In the genomic region with DNA sequence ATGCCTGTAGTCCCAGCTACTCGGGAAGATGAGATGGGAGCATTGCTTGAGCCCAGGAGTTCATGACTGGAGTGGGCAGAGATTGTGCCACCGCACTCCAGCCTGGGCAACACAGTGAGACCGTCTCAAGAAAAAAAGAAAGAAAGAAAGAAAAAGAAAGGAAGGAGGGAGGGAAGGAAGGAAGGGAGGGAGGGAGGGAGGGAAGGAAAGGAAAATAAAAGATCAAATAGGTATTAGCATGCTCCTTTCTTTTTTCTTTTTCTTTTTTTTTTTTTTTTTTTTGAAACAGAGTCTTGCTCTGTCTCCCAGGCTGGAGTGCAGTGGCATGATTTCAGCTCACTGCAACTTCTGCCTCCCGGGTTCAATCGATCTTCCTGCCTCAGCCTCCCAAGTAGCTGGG, we compare ENCODE assay signal across 13 cellular contexts. TPM values are rescaled to one million over a fixed set of nuclear protein-coding genes. Genes with fewer than 3 reads are reported as not detected.
DNase-seq lines count a peak whose midpoint lies in the region; ATAC-seq, FAIRE-seq and TF ChIP-seq lines count a peak whose summit lies in the region.
"Not testable (repeated sequence)": the region's sequence is repeated elsewhere in the genome, so short reads cannot be mapped to it uniquely, and the experiment has no call there.
"Had no signal": no experiment of that assay in that cellular context is flagged by ENCODE, and none has a peak within 500 bp of the region (broad histone marks: within the 10 kb centered on the region; RNA-seq: fewer than 3 reads in every experiment).

No MANE protein-coding gene starts in this region.

- not testable (repeated sequence) for H3F3A ChIP-seq in DOHH2 (ENCODE audit: control insufficient read depth, insufficient read depth)

- FAIRE-seq in K562 (lab: Jason Lieb, UNC) = not testable (repeated sequence)

- not testable (repeated sequence) for H3K9me3 Mint-ChIP-seq in activated CD4-positive, alpha-beta T cell treated with anti-CD3 and anti-CD28 coated beads, Interleukin-2, amount 10 ng/mL, durations not matched to agents 7 days and 5 days; mesothelial cell of epicardium; type B pancreatic cell

- not testable (repeated sequence) for H4K20me1 ChIP-seq in DOHH2 (ENCODE audit: control insufficient read depth, insufficient read depth, low read depth, low read length); OCI-LY7 (ENCODE audit: insufficient read depth, low read length); K562 (replicated peaks; ENCODE audit: control insufficient read depth, insufficient read depth, low read length)

- H3K27me3 ChIP-seq in DOHH2 (ENCODE audit: control insufficient read depth, low read length) (peaks cover 18% of the 10 kb centered on the region), K562 (ENCODE audit: control insufficient read depth in 2 of 2, insufficient read depth in 2 of 2, low read length in 2 of 2) (peaks cover 4 to 20% of the 10 kb centered on the region in 2 experiments; a peak in 3 of 5 replicates)

- peak overlapping the region; percentile 100 for H3K4me3 Mint-ChIP-seq in activated CD4-positive, alpha-beta T cell treated with anti-CD3 and anti-CD28 coated beads, Interleukin-2, amount 10 ng/mL, durations not matched to agents 7 days and 5 days
- H3K4me3 Mint-ChIP-seq in mesothelial cell of epicardium = peak overlapping the region; percentile 99
- H3K4me3 Mint-ChIP-seq in type B pancreatic cell = peak overlapping the region; percentile 99

- H3K9me2 ChIP-seq in DOHH2 (replicated peaks; ENCODE audit: control insufficient read depth, low read length); OCI-LY7 (ENCODE audit: insufficient read depth, low read length): not testable (repeated sequence)

- in situ Hi-C loops in K562 (cut with MboI) = not testable (repeated sequence)

- TF ChIP-seq CTCF in DOHH2 (IDR thresholded peaks at IDR 0.05; ENCODE audit: low read depth, low read length, poor library complexity, severe bottlenecking); OCI-LY7 (conservative IDR thresholded peaks at IDR 0.05; ENCODE audit: low read length); K562 (IDR thresholded peaks at IDR 0.05 in 2 of 3, conservative IDR thresholded peaks at IDR 0.05 in 1 of 3; ENCODE audit: insufficient read depth in 2 of 3, low read depth in 1 of 3, low read length in 3 of 3); mesothelial cell of epicardium (IDR thresholded peaks at IDR 0.05; ENCODE audit: unreplicated experiment); type B pancreatic cell (conservative IDR thresholded peaks at IDR 0.05): not testable (repeated sequence)

- H3K9me3 ChIP-seq in DOHH2 (ENCODE audit: control insufficient read depth, insufficient read depth, low read length); OCI-LY7 (ENCODE audit: low read length); K562 (replicated peaks; ENCODE audit: control insufficient read depth, insufficient read depth, low read depth, low read length): not testable (repeated sequence)

- TF ChIP-seq POLR2A in K562 (conservative IDR thresholded peaks at IDR 0.05) = not testable (repeated sequence)

- H3K4me1 ChIP-seq in DOHH2 (ENCODE audit: control insufficient read depth, low read length) = peaks cover 23% of the 10 kb centered on the region
- peaks cover 12% of the 10 kb centered on the region for H3K4me1 ChIP-seq in OCI-LY7 (ENCODE audit: insufficient read depth, low read length, poor library complexity, severe bottlenecking)
- peaks cover 5 to 12% of the 10 kb centered on the region in 2 experiments; a peak in 3 of 5 replicates for H3K4me1 ChIP-seq in K562 (replicated peaks in 1 of 2; ENCODE audit: control insufficient read depth in 2 of 2, insufficient read depth in 2 of 2, low read length in 2 of 2)

- H3K36me3 ChIP-seq in DOHH2 (ENCODE audit: control insufficient read depth, low read length) (peaks cover 27% of the 10 kb centered on the region), OCI-LY7 (ENCODE audit: insufficient read depth, low read length) (peaks cover 10% of the 10 kb centered on the region), K562 (ENCODE audit: control insufficient read depth, insufficient read depth, low read length) (peaks cover 19% of the 10 kb centered on the region)

- CTCF ChIA-PET in OCI-LY7 (lab: Charles Lee; ENCODE audit: unreplicated experiment) = interaction anchor here (0.9 kb wide), 1 partner anchor 9 kb away, joined by 3 read pairs; no protein-coding TSS in a partner anchor
- CTCF ChIA-PET in activated CD4-positive, alpha-beta T cell treated with anti-CD3 and anti-CD28 coated beads, Interleukin-2, amount 10 ng/mL, durations not matched to agents 7 days and 5 days (lab: Charles Lee) = interaction anchor here (1.2 to 6.7 kb wide), 2 partner anchors 10 to 16 kb away, joined by 3 to 33 read pairs; a partner anchor contains a TSS
- CTCF ChIA-PET in K562 (lab: Yijun Ruan, JAX; ENCODE audit: low intra/inter-chr PET ratio) = not testable (repeated sequence)

- ATAC-seq in K562 = not testable (repeated sequence)

- H3K27ac ChIP-seq in DOHH2 (ENCODE audit: low read depth, low read length); OCI-LY7 (ENCODE audit: low read depth, low read length, poor library complexity, severe bottlenecking); K562 (ENCODE audit: extremely low read depth, low read depth, low read length): not testable (repeated sequence)

- not testable (repeated sequence) for DNase-seq in OCI-LY7 (ENCODE audit: low spot score); activated CD4-positive, alpha-beta T cell treated with anti-CD3 and anti-CD28 coated beads, Interleukin-2, amount 10 ng/mL, durations not matched to agents 7 days and 5 days; K562 (ENCODE audit: extremely low read depth in 1 of 4, low spot score in 3 of 4); mesothelial cell of epicardium (ENCODE audit: low spot score in 2 of 2, unreplicated experiment in 2 of 2); type B pancreatic cell (ENCODE audit: extremely low spot score, unreplicated experiment)

- POLR2A ChIA-PET in OCI-LY7 (lab: Charles Lee) (interaction anchor here (0.6 to 1.4 kb wide), 3 partner anchors 35 to 543 kb away, joined by 3 to 6 read pairs (median 5); a partner anchor contains a TSS), K562 (lab: Yijun Ruan, JAX) (interaction anchor here (0.6 to 1.3 kb wide), 4 partner anchors 10 to 174 kb away, joined by 3 to 10 read pairs (median 4); a partner anchor contains a TSS)
- POLR2A ChIA-PET in activated CD4-positive, alpha-beta T cell treated with anti-CD3 and anti-CD28 coated beads, Interleukin-2, amount 10 ng/mL, durations not matched to agents 7 days and 5 days (lab: Charles Lee) = interaction anchor here (0.9 kb wide), 1 partner anchor 109 kb away, joined by 3 read pairs; no protein-coding TSS in a partner anchor

- TF ChIP-seq EP300 in K562 (IDR thresholded peaks at IDR 0.05; ENCODE audit: low read length) = not testable (repeated sequence)

- H3K79me2 ChIP-seq in DOHH2 (ENCODE audit: control insufficient read depth, low read length) (peaks cover 38% of the 10 kb centered on the region), OCI-LY7 (ENCODE audit: insufficient read depth, low read depth, low read length) (peaks cover 22% of the 10 kb centered on the region), K562 (ENCODE audit: control insufficient read depth, insufficient read depth, low read length) (peaks cover 31% of the 10 kb centered on the region)

- BruUV-seq in OCI-LY7 (replicated peaks; lab: Mats Ljungman, UMichigan); K562 (replicated peaks; lab: Mats Ljungman, UMichigan): not testable (repeated sequence)

- H3K4me2 ChIP-seq in DOHH2 (ENCODE audit: low read length) (peak overlapping the region; percentile 95), OCI-LY7 (ENCODE audit: low read length) (peak overlapping the region; percentile 58; the same call in 1 of the 2 replicates), K562 (ENCODE audit: insufficient read depth, low read length) (peak overlapping the region; percentile 70)

- peaks cover 22% of the 10 kb centered on the region for H3K4me1 Mint-ChIP-seq in activated CD4-positive, alpha-beta T cell treated with anti-CD3 and anti-CD28 coated beads, Interleukin-2, amount 10 ng/mL, durations not matched to agents 7 days and 5 days
- peaks cover 18% of the 10 kb centered on the region for H3K4me1 Mint-ChIP-seq in mesothelial cell of epicardium
- H3K4me1 Mint-ChIP-seq in type B pancreatic cell (ENCODE audit: unreplicated experiment) = not testable (repeated sequence)

- not testable (repeated sequence) for H3K9ac ChIP-seq in K562 (ENCODE audit: insufficient read depth in 1 of 2, low read depth in 2 of 2, low read length in 2 of 2)

- H2AFZ ChIP-seq in OCI-LY7 (ENCODE audit: low read length) = 0 out of 2 replicates have a peak overlapping the region, but pooled peaks have one; percentile 99
- H2AFZ ChIP-seq in K562 (ENCODE audit: low read depth, low read length) = peak overlapping the region; percentile 87

- TF ChIP-seq RAD21 in K562 (CRISPR knock-in tag; conservative IDR thresholded peaks at IDR 0.05 in 1 of 2, IDR thresholded peaks at IDR 0.05 in 1 of 2) = not testable (repeated sequence)

- WGBS in K562 (ENCODE audit: insufficient coverage, low coverage, missing lambda C conversion rate) = 42% methylated on average over 3 of the region's 5 CpGs

- H3K4me3 ChIP-seq in DOHH2 (ENCODE audit: low read length) (peak overlapping the region; percentile 95), OCI-LY7 (ENCODE audit: low read depth, low read length, poor library complexity, severe bottlenecking) (peak overlapping the region; percentile 83), K562 (0 out of 2 replicates have a peak overlapping the region, but pooled peaks have one; percentile 56)

- H3K27ac Mint-ChIP-seq in activated CD4-positive, alpha-beta T cell treated with anti-CD3 and anti-CD28 coated beads, Interleukin-2, amount 10 ng/mL, durations not matched to agents 7 days and 5 days; mesothelial cell of epicardium; type B pancreatic cell: not testable (repeated sequence)

- intact Hi-C loops in OCI-LY7 (cut with micrococcal nuclease; ENCODE audit: unreplicated experiment); K562 (cut with micrococcal nuclease): not testable (repeated sequence)

- H3K9me1 ChIP-seq in K562 (ENCODE audit: control insufficient read depth, insufficient read depth, low read length) = not testable (repeated sequence)

- not testable (repeated sequence) for H3K27me3 Mint-ChIP-seq in activated CD4-positive, alpha-beta T cell treated with anti-CD3 and anti-CD28 coated beads, Interleukin-2, amount 10 ng/mL, durations not matched to agents 7 days and 5 days; mesothelial cell of epicardium (ENCODE audit: low read depth); type B pancreatic cell

- H3K36me3 Mint-ChIP-seq in activated CD4-positive, alpha-beta T cell treated with anti-CD3 and anti-CD28 coated beads, Interleukin-2, amount 10 ng/mL, durations not matched to agents 7 days and 5 days (ENCODE audit: low read depth) = peaks cover 15% of the 10 kb centered on the region
- H3K36me3 Mint-ChIP-seq in mesothelial cell of epicardium = not testable (repeated sequence)
- peaks cover 11% of the 10 kb centered on the region for H3K36me3 Mint-ChIP-seq in type B pancreatic cell

RNA-seq across cellular contexts. Expression of a gene that starts 8.3 kb away (rescaled TPM):
- 92.7 and 114 TPM in 2 replicates for total RNA-seq in OCI-LY7 (2014; rRNA removed; shearing (Covaris generic))
- total RNA-seq in OCI-LY7 (2022) (93.4 and 102 TPM in 2 replicates), K562 (2014; rRNA removed) (197 and 221 TPM in 2 replicates), K562 (2014; rRNA removed; fragmentation: Illumina TruSeq; extraction: Trizol) (58.7 and 95.0 TPM in 2 replicates), K562 (2015; rRNA removed; fragmentation: Illumina TruSeq; extraction: Trizol) (127 and 128 TPM in 2 replicates), K562 (2021) (144 and 145 TPM in 2 replicates), mesothelial cell of epicardium (134 to 139 TPM (median 137 TPM) in 3 replicates), type B pancreatic cell (ENCODE audit: low replicate concordance) (110 and 114 TPM in 2 replicates)
- 100 to 1,000 TPM in 1 of 2 experiments, 10 to 100 TPM in 1; 87.3 to 103 TPM for total RNA-seq in activated CD4-positive, alpha-beta T cell treated with anti-CD3 and anti-CD28 coated beads, Interleukin-2, amount 10 ng/mL, durations not matched to agents 7 days and 5 days
- 55.7 and 148 TPM in 2 replicates for total RNA-seq in K562 (2011; cell fraction: chromatin; rRNA removed; ENCODE audit: low replicate concordance)
- 125 and 143 TPM in 2 replicates for total RNA-seq in K562 (2011; cell fraction: nucleolus; rRNA removed)
- total RNA-seq in K562 (2011; cell fraction: nucleoplasm; rRNA removed) = 76.9 and 85.1 TPM in 2 replicates
- polyA plus RNA-seq in K562 (2011; rRNA removed) (125 and 148 TPM in 2 replicates), K562 (2014; fragmentation: Illumina TruSeq; extraction: Trizol) (151 and 157 TPM in 2 replicates), K562 (2014; fragmentation: Nextera tagmentation; extraction: Ambion mirVana) (100 to 1,000 TPM in 1 of 2 experiments, 10 to 100 TPM in 1; 86.0 to 118 TPM), K562 (2014; rRNA removed) (247 and 257 TPM in 2 replicates)
- 178 and 243 TPM in 2 replicates for polyA plus RNA-seq in K562 (2011; cell fraction: cytosol; rRNA removed)
- polyA plus RNA-seq in K562 (2011; cell fraction: nucleus; rRNA removed) = 96.9 and 138 TPM in 2 replicates
- 160 TPM in 2 replicates for polyA plus RNA-seq in K562 (2012)
- polyA minus RNA-seq in K562 (2011; rRNA and poly(A)+ RNA removed) = 56.1 and 82.0 TPM in 2 replicates
- polyA minus RNA-seq in K562 (2011; cell fraction: cytosol; rRNA and poly(A)+ RNA removed) = 31.2 and 34.7 TPM in 2 replicates
- 30.7 and 33.5 TPM in 2 replicates for polyA minus RNA-seq in K562 (2011; cell fraction: nucleus; rRNA and poly(A)+ RNA removed)

RNA-seq across cellular contexts. Expression of a gene that starts 15.6 kb away (rescaled TPM):
- 15.9 and 17.8 TPM in 2 replicates for total RNA-seq in OCI-LY7 (2014; rRNA removed; shearing (Covaris generic))
- total RNA-seq in OCI-LY7 (2022) (31.9 and 34.8 TPM in 2 replicates), K562 (2014; rRNA removed) (3.0 and 8.4 TPM in 2 replicates), K562 (2014; rRNA removed; fragmentation: Illumina TruSeq; extraction: Trizol) (3.0 and 4.0 TPM in 2 replicates), K562 (2015; rRNA removed; fragmentation: Illumina TruSeq; extraction: Trizol) (6.7 and 7.4 TPM in 2 replicates), K562 (2021) (10.0 and 10.6 TPM in 2 replicates), mesothelial cell of epicardium (17.1 to 19.5 TPM (median 18.1 TPM) in 3 replicates), type B pancreatic cell (ENCODE audit: low replicate concordance) (9.5 and 16.3 TPM in 2 replicates)
- total RNA-seq in activated CD4-positive, alpha-beta T cell treated with anti-CD3 and anti-CD28 coated beads, Interleukin-2, amount 10 ng/mL, durations not matched to agents 7 days and 5 days = 10 to 100 TPM; 24.2 to 24.3 TPM
- total RNA-seq in K562 (2011; cell fraction: chromatin; rRNA removed; ENCODE audit: low replicate concordance) = 29.9 and 84.2 TPM in 2 replicates
- total RNA-seq in K562 (2011; cell fraction: nucleolus; rRNA removed) = 50.8 and 63.5 TPM in 2 replicates
- total RNA-seq in K562 (2011; cell fraction: nucleoplasm; rRNA removed) = 43.2 and 53.5 TPM in 2 replicates
- polyA plus RNA-seq in K562 (2011; rRNA removed) (11.6 and 16.2 TPM in 2 replicates), K562 (2014; fragmentation: Illumina TruSeq; extraction: Trizol) (10.2 and 11.1 TPM in 2 replicates), K562 (2014; fragmentation: Nextera tagmentation; extraction: Ambion mirVana) (under 1 TPM; 0.32 to 0.39 TPM), K562 (2014; rRNA removed) (14.5 and 17.9 TPM in 2 replicates)
- 15.1 and 22.0 TPM in 2 replicates for polyA plus RNA-seq in K562 (2011; cell fraction: cytosol; rRNA removed)
- 57.7 and 97.2 TPM in 2 replicates for polyA plus RNA-seq in K562 (2011; cell fraction: nucleus; rRNA removed)
- polyA plus RNA-seq in K562 (2012) = 9.7 and 19.0 TPM in 2 replicates
- polyA minus RNA-seq in K562 (2011; rRNA and poly(A)+ RNA removed) = 3.5 and 6.2 TPM in 2 replicates
- polyA minus RNA-seq in K562 (2011; cell fraction: cytosol; rRNA and poly(A)+ RNA removed) = 1.4 and 4.0 TPM in 2 replicates
- 13.4 and 17.1 TPM in 2 replicates for polyA minus RNA-seq in K562 (2011; cell fraction: nucleus; rRNA and poly(A)+ RNA removed)

RNA-seq across cellular contexts. Expression of a gene that starts 35.2 kb away (rescaled TPM):
- total RNA-seq in OCI-LY7 (2014; rRNA removed; shearing (Covaris generic)) = 63.8 and 77.3 TPM in 2 replicates
- total RNA-seq in OCI-LY7 (2022) = 40.8 and 44.3 TPM in 2 replicates
- 10 to 100 TPM; 61.6 to 67.4 TPM for total RNA-seq in activated CD4-positive, alpha-beta T cell treated with anti-CD3 and anti-CD28 coated beads, Interleukin-2, amount 10 ng/mL, durations not matched to agents 7 days and 5 days
- 16.5 and 25.6 TPM in 2 replicates for total RNA-seq in K562 (2011; cell fraction: chromatin; rRNA removed; ENCODE audit: low replicate concordance)
- total RNA-seq in K562 (2011; cell fraction: nucleolus; rRNA removed) = 34.2 and 38.5 TPM in 2 replicates
- 26.8 and 34.7 TPM in 2 replicates for total RNA-seq in K562 (2011; cell fraction: nucleoplasm; rRNA removed)
- total RNA-seq in K562 (2014; rRNA removed) = 162 and 189 TPM in 2 replicates
- total RNA-seq in K562 (2014; rRNA removed; fragmentation: Illumina TruSeq; extraction: Trizol) = 34.7 and 37.7 TPM in 2 replicates
- total RNA-seq in K562 (2015; rRNA removed; fragmentation: Illumina TruSeq; extraction: Trizol) = 67.7 and 70.1 TPM in 2 replicates
- total RNA-seq in K562 (2021) = 98.3 and 110 TPM in 2 replicates
- polyA plus RNA-seq in K562 (2011; rRNA removed) = 29.6 and 38.3 TPM in 2 replicates
- 45.0 and 97.8 TPM in 2 replicates for polyA plus RNA-seq in K562 (2011; cell fraction: cytosol; rRNA removed)
- polyA plus RNA-seq in K562 (2011; cell fraction: nucleus; rRNA removed) = 19.6 and 28.1 TPM in 2 replicates
- polyA plus RNA-seq in K562 (2012) = 75.8 and 83.5 TPM in 2 replicates
- polyA plus RNA-seq in K562 (2014; fragmentation: Illumina TruSeq; extraction: Trizol) = 81.6 and 101 TPM in 2 replicates
- 10 to 100 TPM in 1 of 2 experiments, 1 to 10 TPM in 1; 6.4 to 24.5 TPM for polyA plus RNA-seq in K562 (2014; fragmentation: Nextera tagmentation; extraction: Ambion mirVana)
- polyA plus RNA-seq in K562 (2014; rRNA removed) = 132 and 140 TPM in 2 replicates
- polyA minus RNA-seq in K562 (2011; rRNA and poly(A)+ RNA removed) = 9.5 and 13.2 TPM in 2 replicates
- polyA minus RNA-seq in K562 (2011; cell fraction: cytosol; rRNA and poly(A)+ RNA removed) = 31.9 and 36.0 TPM in 2 replicates
- polyA minus RNA-seq in K562 (2011; cell fraction: nucleus; rRNA and poly(A)+ RNA removed) = 5.9 and 9.7 TPM in 2 replicates
- total RNA-seq in mesothelial cell of epicardium = 52.8 to 57.7 TPM (median 54.9 TPM) in 3 replicates
- 61.1 and 68.7 TPM in 2 replicates for total RNA-seq in type B pancreatic cell (ENCODE audit: low replicate concordance)

RNA-seq across cellular contexts. Expression of a gene that starts 35.8 kb away (rescaled TPM):
- 9.2 and 12.1 TPM in 2 replicates for total RNA-seq in OCI-LY7 (2014; rRNA removed; shearing (Covaris generic))
- total RNA-seq in OCI-LY7 (2022) (25.0 and 30.5 TPM in 2 replicates), K562 (2014; rRNA removed) (42.1 and 53.8 TPM in 2 replicates), K562 (2014; rRNA removed; fragmentation: Illumina TruSeq; extraction: Trizol) (23.5 and 24.1 TPM in 2 replicates), K562 (2015; rRNA removed; fragmentation: Illumina TruSeq; extraction: Trizol) (30.9 and 31.8 TPM in 2 replicates), K562 (2021) (101 and 103 TPM in 2 replicates), mesothelial cell of epicardium (65.8 to 66.9 TPM (median 66.4 TPM) in 3 replicates), type B pancreatic cell (ENCODE audit: low replicate concordance) (37.5 and 65.7 TPM in 2 replicates)
- 10 to 100 TPM; 59.7 to 69.5 TPM for total RNA-seq in activated CD4-positive, alpha-beta T cell treated with anti-CD3 and anti-CD28 coated beads, Interleukin-2, amount 10 ng/mL, durations not matched to agents 7 days and 5 days
- 117 and 294 TPM in 2 replicates for total RNA-seq in K562 (2011; cell fraction: chromatin; rRNA removed; ENCODE audit: low replicate concordance)
- 263 and 303 TPM in 2 replicates for total RNA-seq in K562 (2011; cell fraction: nucleolus; rRNA removed)
- total RNA-seq in K562 (2011; cell fraction: nucleoplasm; rRNA removed) = 163 and 175 TPM in 2 replicates
- polyA plus RNA-seq in K562 (2011; rRNA removed) (19.3 and 33.5 TPM in 2 replicates), K562 (2014; fragmentation: Illumina TruSeq; extraction: Trizol) (73.6 and 76.4 TPM in 2 replicates), K562 (2014; fragmentation: Nextera tagmentation; extraction: Ambion mirVana) (1 to 10 TPM; 2.8 to 5.9 TPM), K562 (2014; rRNA removed) (50.3 and 58.9 TPM in 2 replicates)
- 28.0 and 60.3 TPM in 2 replicates for polyA plus RNA-seq in K562 (2011; cell fraction: cytosol; rRNA removed)
- 72.9 and 130 TPM in 2 replicates for polyA plus RNA-seq in K562 (2011; cell fraction: nucleus; rRNA removed)
- polyA plus RNA-seq in K562 (2012) = 79.5 and 85.6 TPM in 2 replicates
- polyA minus RNA-seq in K562 (2011; rRNA and poly(A)+ RNA removed) = 15.7 and 23.9 TPM in 2 replicates
- polyA minus RNA-seq in K562 (2011; cell fraction: cytosol; rRNA and poly(A)+ RNA removed) = 39.3 and 40.8 TPM in 2 replicates
- polyA minus RNA-seq in K562 (2011; cell fraction: nucleus; rRNA and poly(A)+ RNA removed) = 31.4 and 32.4 TPM in 2 replicates

RNA-seq across cellular contexts. Expression of a gene that starts 52.4 kb away (rescaled TPM):
- not detected in 2 replicates for total RNA-seq in OCI-LY7 (2014; rRNA removed; shearing (Covaris generic))
- not detected in 2 replicates for total RNA-seq in OCI-LY7 (2022)
- not detected for total RNA-seq in activated CD4-positive, alpha-beta T cell treated with anti-CD3 and anti-CD28 coated beads, Interleukin-2, amount 10 ng/mL, durations not matched to agents 7 days and 5 days
- not detected in 2 replicates for total RNA-seq in K562 (2011; cell fraction: chromatin; rRNA removed; ENCODE audit: low replicate concordance)
- total RNA-seq in K562 (2011; cell fraction: nucleolus; rRNA removed) = not detected in 2 replicates
- total RNA-seq in K562 (2011; cell fraction: nucleoplasm; rRNA removed) = not detected in 2 replicates
- not detected in 2 replicates for total RNA-seq in K562 (2014; rRNA removed)
- total RNA-seq in K562 (2014; rRNA removed; fragmentation: Illumina TruSeq; extraction: Trizol) = not detected in 2 replicates
- total RNA-seq in K562 (2015; rRNA removed; fragmentation: Illumina TruSeq; extraction: Trizol) = not detected in 2 replicates
- total RNA-seq in K562 (2021) = not detected in 2 replicates
- 0.07 and 0.13 TPM in 2 replicates for polyA plus RNA-seq in K562 (2011; rRNA removed)
- not detected in 2 replicates for polyA plus RNA-seq in K562 (2011; cell fraction: cytosol; rRNA removed)
- 0.14 and 0.15 TPM in 2 replicates for polyA plus RNA-seq in K562 (2011; cell fraction: nucleus; rRNA removed)
- polyA plus RNA-seq in K562 (2012) = 0.03 TPM in 1 of 2 replicates, not detected in the other
- not detected in 2 replicates for polyA plus RNA-seq in K562 (2014; fragmentation: Illumina TruSeq; extraction: Trizol)
- polyA plus RNA-seq in K562 (2014; fragmentation: Nextera tagmentation; extraction: Ambion mirVana) = under 1 TPM; 0.07 to 0.17 TPM
- polyA plus RNA-seq in K562 (2014; rRNA removed) = not detected in 2 replicates
- polyA minus RNA-seq in K562 (2011; rRNA and poly(A)+ RNA removed) = not detected in 2 replicates
- polyA minus RNA-seq in K562 (2011; cell fraction: cytosol; rRNA and poly(A)+ RNA removed) = not detected in 2 replicates
- 0.56 TPM in 1 of 2 replicates, not detected in the other for polyA minus RNA-seq in K562 (2011; cell fraction: nucleus; rRNA and poly(A)+ RNA removed)
- not detected in 3 replicates for total RNA-seq in mesothelial cell of epicardium
- total RNA-seq in type B pancreatic cell (ENCODE audit: low replicate concordance) = 0.94 and 1.1 TPM in 2 replicates
- total RNA-seq: frontal cortex, lower leg skin, occipital lobe, right atrium auricular region, Right ventricle myocardium inferior, ureter had no signal
- polyA plus RNA-seq: esophagus had no signal
